ENCODE assay signal across 3 cellular contexts in genomic region chr12:51370667-51371066, GRCh38.
TF ChIP-seq lines count a peak whose summit lies in the region.

No MANE protein-coding gene starts in this region.

TF ChIP-seq in HCT116, 20 proteins besides CTCF, POLR2A, EP300 and RAD21:
- TF ChIP-seq TCF7L2 (IDR thresholded peaks at IDR 0.05; ENCODE audit: borderline replicate concordance, extremely low read depth, insufficient read depth, insufficient read length) (no peak), EZH2phosphoT487 (IDR thresholded peaks at IDR 0.05; ENCODE audit: borderline replicate concordance) (no peak), POLR2AphosphoS5 (IDR thresholded peaks at IDR 0.05; ENCODE audit: low read depth, low read length) (no peak), SP1 (IDR thresholded peaks at IDR 0.05; ENCODE audit: low read depth) (no peak), REST (IDR thresholded peaks at IDR 0.05; ENCODE audit: low read depth) (no peak), ZNF274 (IDR thresholded peaks at IDR 0.05; ENCODE audit: low read depth, low read length) (no peak), SIN3A (IDR thresholded peaks at IDR 0.05; ENCODE audit: low read depth) (no peak), EGR1 (IDR thresholded peaks at IDR 0.05; ENCODE audit: low read depth) (no peak), YY1 (IDR thresholded peaks at IDR 0.05; ENCODE audit: extremely low read depth, insufficient replicate concordance, low read depth, low read length) (no peak), SRF (IDR thresholded peaks at IDR 0.05; ENCODE audit: low read depth) (no peak)

TF ChIP-seq in K562, 482 proteins besides CTCF, POLR2A, EP300 and RAD21:
- TF ChIP-seq KLF6 (CRISPR knock-in tag; IDR thresholded peaks at IDR 0.05; ENCODE audit: borderline replicate concordance) (no peak), ATF7 (IDR thresholded peaks at IDR 0.05) (no peak), ZNF696 (CRISPR knock-in tag; conservative IDR thresholded peaks at IDR 0.05) (no peak), CEBPB (tag; IDR thresholded peaks at IDR 0.05) (peak; percentile 63), CEBPG (CRISPR knock-in tag; IDR thresholded peaks at IDR 0.05) (no peak), CEBPG (tag; conservative IDR thresholded peaks at IDR 0.05 in 1 of 2, IDR thresholded peaks at IDR 0.05 in 1 of 2) (peak in 1 of 2 experiments; percentile 35; a peak in 1 of 4 replicates), TSC22D4 (tag; IDR thresholded peaks at IDR 0.05) (no peak)

TF ChIP-seq in GM23338, 12 proteins besides CTCF, POLR2A, EP300 and RAD21:
- no peak for TF ChIP-seq ZNF114 (CRISPR knock-in tag; IDR thresholded peaks at IDR 0.05)
- TF ChIP-seq ETS1 (IDR thresholded peaks at IDR 0.05) = no peak
- no peak for TF ChIP-seq REST (IDR thresholded peaks at IDR 0.05; ENCODE audit: unreplicated experiment)
- no peak for TF ChIP-seq POLR2AphosphoS5 (IDR thresholded peaks at IDR 0.05; ENCODE audit: low read depth)
- no peak for TF ChIP-seq EZH2 (IDR thresholded peaks at IDR 0.05; ENCODE audit: low read depth, unreplicated experiment)
- no peak for TF ChIP-seq STAT1 (IDR thresholded peaks at IDR 0.05; ENCODE audit: unreplicated experiment)
- TF ChIP-seq ZNF331 (CRISPR knock-in tag; IDR thresholded peaks at IDR 0.05; ENCODE audit: low read depth) = no peak
- TF ChIP-seq ZNF462 (CRISPR knock-in tag; IDR thresholded peaks at IDR 0.05) = no peak
- no peak for TF ChIP-seq JUNB (IDR thresholded peaks at IDR 0.05; ENCODE audit: unreplicated experiment)
- TF ChIP-seq EZH2phosphoT487 (IDR thresholded peaks at IDR 0.05; ENCODE audit: unreplicated experiment) = no peak
- no peak for TF ChIP-seq CREB1 (CRISPR knock-in tag; IDR thresholded peaks at IDR 0.05; ENCODE audit: low read depth)
- no peak for TF ChIP-seq NANOG (IDR thresholded peaks at IDR 0.05; ENCODE audit: borderline replicate concordance)
